In genomic region chr11:92965196-92965595, GRCh38 we compare ENCODE assay signal across 27 cellular contexts. TPM values are rescaled to one million over a fixed set of nuclear protein-coding genes. Genes with fewer than 3 reads are reported as not detected.
"Had no signal": no experiment of that assay in that cellular context is flagged by ENCODE, and none has a peak within 500 bp of the region (broad histone marks: within the 10 kb centered on the region; RNA-seq: fewer than 3 reads in every experiment).

No MANE protein-coding gene starts in this region.

- H3K4me3 ChIP-seq: stomach, suprapubic skin, testis, thoracic aorta, thyroid gland, tibial artery, tibial nerve, transverse colon, upper lobe of left lung, upper lobe of right lung, uterus, vagina had no signal

- FAIRE-seq: urothelium cell line had no signal

- ATAC-seq: stimulated activated effector memory CD8-positive, alpha-beta T cell treated with anti-CD3 and anti-CD28 coated beads, Interleukin-12 subunit alpha, Interleukin-12 subunit beta, amount 100 ng/mL, for 72 hours; stimulated activated memory B cell treated with anti-CD40 and anti-IgM and Interleukin-4, amounts not matched to agents 10 μg/mL and 1 μg/mL and 100 μg/mL, for 72 hours; stimulated activated naive B cell treated with anti-CD40 and anti-IgM and Interleukin-4, amounts not matched to agents 10 μg/mL and 1 μg/mL and 100 μg/mL, for 72 hours; stimulated activated naive CD8-positive, alpha-beta T cell treated with anti-CD3 and anti-CD28 coated beads, Interleukin-15, amount 100 ng/mL, for 72 hours; stimulated activated naive CD8-positive, alpha-beta T cell treated with anti-CD3 and anti-CD28 coated beads, Interleukin-15, Interleukin-2, amounts not matched to agents 100 U/mL and 50 U/mL, for 24 hours; upper lobe of right lung had no signal

- H3K4me1 ChIP-seq: testis, transverse colon, upper lobe of right lung, uterus, vagina had no signal

- H3K27me3 ChIP-seq: testis, thyroid gland, uterus had no signal

- H3K36me3 ChIP-seq: stomach, suprapubic skin, thoracic aorta, thyroid gland, tibial artery, tibial nerve, transverse colon, upper lobe of left lung, upper lobe of right lung, uterus, vagina had no signal

- H3K27ac ChIP-seq: stomach, suprapubic skin, testis, thoracic aorta, thyroid gland, tibial artery, tibial nerve, transverse colon, upper lobe of left lung, upper lobe of right lung, uterus, vagina had no signal

- DNase-seq: stimulated activated CD4-positive, alpha-beta T cell treated with anti-CD3 and anti-CD28 coated beads, Interleukin-2, amount 100 ng/mL, for 48 hours; stimulated activated CD4-positive, alpha-beta T cell treated with anti-CD3 and anti-CD28 coated beads, Interleukin-4, amount 100 ng/mL, for 1 hour; stimulated activated CD4-positive, alpha-beta T cell treated with anti-CD3 and anti-CD28 coated beads, Interleukin-4, amount 100 ng/mL, for 24 hours; stimulated activated CD4-positive, alpha-beta T cell treated with anti-CD3 and anti-CD28 coated beads, Interleukin-4, amount 100 ng/mL, for 4 hours; stimulated activated CD8-positive, alpha-beta memory T cell treated with anti-CD3 and anti-CD28 coated beads, Interleukin-4, amount 100 ng/mL, for 48 hours; stimulated activated naive B cell treated with anti-CD40 and anti-IgM and Interleukin-4, amounts not matched to agents 10 μg/mL and 1 μg/mL and 100 μg/mL, for 72 hours; stimulated activated naive CD4-positive, alpha-beta T cell; stimulated activated naive CD4-positive, alpha-beta T cell treated with Interleukin-2 at 50 U/mL for 16 hours; stimulated activated naive CD8-positive, alpha-beta T cell treated with anti-CD3 and anti-CD28 coated beads, Interleukin-15, amount 100 ng/mL, for 72 hours; stimulated activated naive CD8-positive, alpha-beta T cell treated with anti-CD3 and anti-CD28 coated beads, Interleukin-15, Interleukin-2, amounts not matched to agents 100 U/mL and 50 U/mL, for 24 hours; substantia nigra; testis; thyroid gland; tibial artery; upper lobe of left lung; upper lobe of right lung; uterus had no signal

- H3K9me3 ChIP-seq: stomach, suprapubic skin, testis, thoracic aorta, thyroid gland, tibial artery, tibial nerve, transverse colon, upper lobe of left lung, upper lobe of right lung, uterus, vagina had no signal

RNA-seq across cellular contexts. Expression of gene MTNR1B, which starts 4.3 kb away (rescaled TPM):
- polyA plus RNA-seq: stomach, urinary bladder had no signal
